Comparison of ENCODE assay signal across 12 cellular contexts in the genomic region with DNA sequence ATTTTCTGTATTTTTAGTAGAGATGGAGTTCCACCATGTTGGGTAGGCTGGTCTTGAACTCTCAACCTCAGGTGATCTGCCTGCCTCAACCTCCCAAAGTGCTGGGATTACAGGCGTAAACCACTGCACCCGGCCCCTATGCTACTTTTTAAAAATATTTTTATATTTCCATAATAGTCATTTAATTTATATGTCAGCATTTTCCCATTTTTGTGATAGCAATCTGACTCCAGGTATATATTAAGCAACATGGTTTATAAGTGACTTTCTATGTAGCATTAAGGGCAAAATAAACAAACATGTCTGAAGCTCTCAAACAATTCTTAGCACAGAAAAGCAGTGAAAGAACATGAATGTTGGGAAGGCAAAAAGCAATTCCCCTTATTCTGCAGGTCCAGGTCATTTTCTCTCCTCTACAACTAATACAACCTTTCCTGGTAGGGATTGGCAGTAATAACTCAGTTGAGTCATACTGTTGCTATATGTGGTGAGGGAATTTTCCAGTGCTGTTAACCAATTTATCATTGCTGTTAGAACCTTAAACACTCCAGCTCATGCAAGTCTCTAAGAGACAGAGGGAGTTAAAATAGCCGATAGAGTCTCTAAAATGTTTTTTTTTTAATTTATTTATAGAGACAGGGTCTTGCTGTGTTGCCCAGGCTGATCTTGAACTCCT. TPM values are rescaled to one million over a fixed set of nuclear protein-coding genes. Genes with fewer than 3 reads are reported as not detected.
DNase-seq lines count a peak whose midpoint lies in the region; ATAC-seq and TF ChIP-seq lines count a peak whose summit lies in the region.
"Had no signal": no experiment of that assay in that cellular context is flagged by ENCODE, and none has a peak within 500 bp of the region (broad histone marks: within the 10 kb centered on the region; RNA-seq: fewer than 3 reads in every experiment).

No MANE protein-coding gene starts in this region.

- peaks cover 64% of the 10 kb centered on the region for H3K4me1 ChIP-seq in adipocyte (ENCODE audit: control insufficient read depth, insufficient read depth, low read length)
- peaks cover 21% of the 10 kb centered on the region for H3K4me1 ChIP-seq in hepatocyte (ENCODE audit: insufficient read depth)

- H3K9me2 ChIP-seq in hepatocyte (replicated peaks; ENCODE audit: insufficient read depth) = no peaks in the 10 kb centered on the region

- H4K20me1 ChIP-seq in hepatocyte (ENCODE audit: insufficient read depth, poor library complexity, severe bottlenecking) = no peaks in the 10 kb centered on the region

- peak; percentile 55 for ATAC-seq in stimulated activated naive CD8-positive, alpha-beta T cell treated with anti-CD3 and anti-CD28 coated beads, Interleukin-15, amount 100 ng/mL, for 72 hours
- ATAC-seq in stimulated activated naive CD8-positive, alpha-beta T cell treated with anti-CD3 and anti-CD28 coated beads, Interleukin-15, Interleukin-2, amounts not matched to agents 100 U/mL and 50 U/mL, for 24 hours = no peak

- H3K27me3 ChIP-seq in adipocyte (replicated peaks; ENCODE audit: control insufficient read depth, insufficient read depth, low read length) = no peaks in the 10 kb centered on the region
- H3K27me3 ChIP-seq in hepatocyte = no peaks in the 10 kb centered on the region

- no peak for DNase-seq in stimulated activated naive CD8-positive, alpha-beta T cell treated with anti-CD3 and anti-CD28 coated beads, Interleukin-15, amount 100 ng/mL, for 72 hours
- DNase-seq in stimulated activated naive CD8-positive, alpha-beta T cell treated with anti-CD3 and anti-CD28 coated beads, Interleukin-15, Interleukin-2, amounts not matched to agents 100 U/mL and 50 U/mL, for 24 hours = no peak
- DNase-seq in adipocyte (ENCODE audit: low read depth) (peak; percentile 58), hepatocyte (ENCODE audit: low spot score) (peak; percentile 39), NCI-H1436 (lab: John Stamatoyannopoulos, UW) (no peak), C1 segment of cervical spinal cord (lab: John Stamatoyannopoulos, UW) (no peak), NCI-H2196 (lab: John Stamatoyannopoulos, UW; ENCODE audit: unreplicated experiment) (no peak)
- DNase-seq in stimulated activated CD4-positive, alpha-beta T cell treated with anti-CD3 and anti-CD28 coated beads, Interleukin-15, amount 100 ng/mL, for 24 hours = no peak
- DNase-seq: activated T-cell treated with anti-CD3 and anti-CD28 coated beads, Interleukin-2, amount 50 U/mL, for 72 hours; AML-193; effector CD4-positive, alpha-beta T cell; NCI-H1048 had no signal

- 92% methylated on average over 3 of the region's 3 CpGs for WGBS in hepatocyte (ENCODE audit: low lambda C conversion rate, missing lambda C conversion rate)

- peak overlapping the region; percentile 24 for H3K27ac ChIP-seq in hepatocyte

- H3K4me3 ChIP-seq in adipocyte (ENCODE audit: low read length) (peak overlapping the region; percentile 46), hepatocyte (no peak overlapping the region)

- H3K4me2 ChIP-seq in hepatocyte = no peak overlapping the region

- H3K4me3 Mint-ChIP-seq in stimulated activated naive CD8-positive, alpha-beta T cell treated with anti-CD3 and anti-CD28 coated beads, Interleukin-15, amount 100 ng/mL, for 72 hours = no peak overlapping the region
- H3K4me3 Mint-ChIP-seq: activated T-cell treated with anti-CD3 and anti-CD28 coated beads, Interleukin-2, amount 50 U/mL, for 72 hours had no signal

- H3K27ac Mint-ChIP-seq in stimulated activated naive CD8-positive, alpha-beta T cell treated with anti-CD3 and anti-CD28 coated beads, Interleukin-15, amount 100 ng/mL, for 72 hours = no peak overlapping the region
- H3K27ac Mint-ChIP-seq: activated T-cell treated with anti-CD3 and anti-CD28 coated beads, Interleukin-2, amount 50 U/mL, for 72 hours had no signal

- peaks cover 17% of the 10 kb centered on the region for H3K36me3 ChIP-seq in adipocyte (ENCODE audit: control insufficient read depth, insufficient read depth, low read length, severe bottlenecking)
- no peaks in the 10 kb centered on the region for H3K36me3 ChIP-seq in hepatocyte (replicated peaks; ENCODE audit: insufficient read depth, low read depth)

- H3K9me3 Mint-ChIP-seq in stimulated activated naive CD8-positive, alpha-beta T cell treated with anti-CD3 and anti-CD28 coated beads, Interleukin-15, amount 100 ng/mL, for 72 hours = no peaks in the 10 kb centered on the region
- H3K9me3 Mint-ChIP-seq: activated T-cell treated with anti-CD3 and anti-CD28 coated beads, Interleukin-2, amount 50 U/mL, for 72 hours had no signal

- no peak for TF ChIP-seq CTCF in hepatocyte (IDR thresholded peaks at IDR 0.05; ENCODE audit: poor library complexity)

- H2AFZ ChIP-seq in hepatocyte = no peak overlapping the region

- H3K4me1 Mint-ChIP-seq in stimulated activated naive CD8-positive, alpha-beta T cell treated with anti-CD3 and anti-CD28 coated beads, Interleukin-15, amount 100 ng/mL, for 72 hours = peaks cover 2% of the 10 kb centered on the region

- no peaks in the 10 kb centered on the region for H3K27me3 Mint-ChIP-seq in stimulated activated naive CD8-positive, alpha-beta T cell treated with anti-CD3 and anti-CD28 coated beads, Interleukin-15, amount 100 ng/mL, for 72 hours

- peaks cover 48% of the 10 kb centered on the region for H3K79me2 ChIP-seq in hepatocyte

- no peaks in the 10 kb centered on the region for H3K9me3 ChIP-seq in adipocyte (ENCODE audit: control insufficient read depth, low read length)
- H3K9me3 ChIP-seq in hepatocyte (ENCODE audit: low read depth) = no peaks in the 10 kb centered on the region

- H3K9ac ChIP-seq in adipocyte (ENCODE audit: low read length) = no peak overlapping the region

RNA-seq across cellular contexts. Expression of a gene that starts 24.0 kb away (rescaled TPM):
- total RNA-seq in hepatocyte = 69.6 and 98.6 TPM in 2 replicates
- 89.5 and 124 TPM in 2 replicates for polyA plus RNA-seq in hepatocyte

Comparison
In these comparisons a context has a peak if more than half of its experiments do, and no peak if none do; other contexts are left out.
1. DNase-seq: peak in adipocyte (single experiment) and hepatocyte (single experiment); none in stimulated activated naive CD8-positive, alpha-beta T cell treated with anti-CD3 and anti-CD28 coated beads, Interleukin-15, amount 100 ng/mL, for 72 hours (0 of 2), stimulated activated naive CD8-positive, alpha-beta T cell treated with anti-CD3 and anti-CD28 coated beads, Interleukin-15, Interleukin-2, amounts not matched to agents 100 U/mL and 50 U/mL, for 24 hours (single experiment), NCI-H1436 (single experiment), C1 segment of cervical spinal cord (0 of 14), stimulated activated CD4-positive, alpha-beta T cell treated with anti-CD3 and anti-CD28 coated beads, Interleukin-15, amount 100 ng/mL, for 24 hours (single experiment) and NCI-H2196 (single experiment).